1 cellular context compared by ENCODE assay signal in the genomic region with DNA sequence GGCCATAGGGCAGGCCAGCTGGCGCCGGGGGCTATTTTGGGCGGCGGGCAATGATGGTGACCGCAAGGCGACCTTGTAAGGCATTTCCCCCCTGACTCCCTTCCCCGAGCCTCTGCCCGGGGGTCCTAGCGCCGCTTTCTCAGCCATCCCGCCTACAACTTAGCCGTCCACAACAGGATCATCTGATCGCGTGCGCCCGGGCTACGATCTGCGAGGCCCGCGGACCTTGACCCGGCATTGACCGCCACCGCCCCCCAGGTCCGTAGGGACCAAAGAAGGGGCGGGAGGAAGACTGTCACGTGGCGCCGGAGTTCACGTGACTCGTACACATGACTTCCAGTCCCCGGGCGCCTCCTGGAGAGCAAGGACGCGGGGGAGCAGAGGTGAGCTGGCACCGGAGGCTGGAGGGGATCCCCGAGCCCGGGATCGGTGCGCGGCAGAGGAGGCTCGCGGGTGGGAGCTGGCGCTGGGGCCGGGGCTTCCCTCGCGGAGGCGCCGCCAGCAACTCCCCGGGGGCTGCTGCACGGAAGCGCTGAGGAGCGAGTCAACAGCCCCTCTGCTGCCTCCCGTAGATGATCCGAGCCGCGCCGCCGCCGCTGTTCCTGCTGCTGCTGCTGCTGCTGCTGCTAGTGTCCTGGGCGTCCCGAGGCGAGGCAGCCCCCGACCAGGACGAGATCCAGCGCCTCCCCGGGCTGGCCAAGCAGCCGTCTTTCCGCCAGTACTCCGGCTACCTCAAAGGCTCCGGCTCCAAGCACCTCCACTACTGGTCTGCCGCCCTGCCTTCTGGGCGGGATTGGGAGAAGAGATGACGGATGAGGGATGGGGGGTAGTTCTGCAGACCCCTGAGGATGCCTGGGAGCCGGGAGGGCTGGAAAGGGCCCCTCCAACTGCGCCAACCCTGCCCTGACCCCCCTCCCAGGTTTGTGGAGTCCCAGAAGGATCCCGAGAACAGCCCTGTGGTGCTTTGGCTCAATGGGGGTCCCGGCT.
TF ChIP-seq lines count a peak whose summit lies in the region.

CTSA (plus strand) TSS at position 339 of the 987 bp plus-strand sequence; CDS start at position 573, 234 bp downstream.
NEURL2 (minus strand) TSS at position 212 of the 987 bp plus-strand sequence. CDS start 217 bp downstream, outside the sequence.

TF ChIP-seq in GM12878, 131 proteins besides CTCF, POLR2A, EP300 and RAD21 (continued from another document and continues in another):
- TF ChIP-seq CEBPB (IDR thresholded peaks at IDR 0.05; ENCODE audit: borderline replicate concordance in 1 of 2, low read depth in 2 of 2, low read length in 2 of 2): no peak
- TF ChIP-seq RAD51 (IDR thresholded peaks at IDR 0.05): peak; percentile 100
- TF ChIP-seq NR2C2 (IDR thresholded peaks at IDR 0.05; ENCODE audit: borderline replicate concordance, control insufficient read depth, insufficient read length, low read depth): no peak
- no peak for TF ChIP-seq IRF5 (IDR thresholded peaks at IDR 0.05; ENCODE audit: borderline replicate concordance)
- no peak for TF ChIP-seq KLF5 (IDR thresholded peaks at IDR 0.05; ENCODE audit: partially characterized antibody)
- TF ChIP-seq ZBTB40 (IDR thresholded peaks at IDR 0.05; ENCODE audit: borderline replicate concordance): no peak; the same call in 1 of the 2 replicates
- TF ChIP-seq, protein P1, sequence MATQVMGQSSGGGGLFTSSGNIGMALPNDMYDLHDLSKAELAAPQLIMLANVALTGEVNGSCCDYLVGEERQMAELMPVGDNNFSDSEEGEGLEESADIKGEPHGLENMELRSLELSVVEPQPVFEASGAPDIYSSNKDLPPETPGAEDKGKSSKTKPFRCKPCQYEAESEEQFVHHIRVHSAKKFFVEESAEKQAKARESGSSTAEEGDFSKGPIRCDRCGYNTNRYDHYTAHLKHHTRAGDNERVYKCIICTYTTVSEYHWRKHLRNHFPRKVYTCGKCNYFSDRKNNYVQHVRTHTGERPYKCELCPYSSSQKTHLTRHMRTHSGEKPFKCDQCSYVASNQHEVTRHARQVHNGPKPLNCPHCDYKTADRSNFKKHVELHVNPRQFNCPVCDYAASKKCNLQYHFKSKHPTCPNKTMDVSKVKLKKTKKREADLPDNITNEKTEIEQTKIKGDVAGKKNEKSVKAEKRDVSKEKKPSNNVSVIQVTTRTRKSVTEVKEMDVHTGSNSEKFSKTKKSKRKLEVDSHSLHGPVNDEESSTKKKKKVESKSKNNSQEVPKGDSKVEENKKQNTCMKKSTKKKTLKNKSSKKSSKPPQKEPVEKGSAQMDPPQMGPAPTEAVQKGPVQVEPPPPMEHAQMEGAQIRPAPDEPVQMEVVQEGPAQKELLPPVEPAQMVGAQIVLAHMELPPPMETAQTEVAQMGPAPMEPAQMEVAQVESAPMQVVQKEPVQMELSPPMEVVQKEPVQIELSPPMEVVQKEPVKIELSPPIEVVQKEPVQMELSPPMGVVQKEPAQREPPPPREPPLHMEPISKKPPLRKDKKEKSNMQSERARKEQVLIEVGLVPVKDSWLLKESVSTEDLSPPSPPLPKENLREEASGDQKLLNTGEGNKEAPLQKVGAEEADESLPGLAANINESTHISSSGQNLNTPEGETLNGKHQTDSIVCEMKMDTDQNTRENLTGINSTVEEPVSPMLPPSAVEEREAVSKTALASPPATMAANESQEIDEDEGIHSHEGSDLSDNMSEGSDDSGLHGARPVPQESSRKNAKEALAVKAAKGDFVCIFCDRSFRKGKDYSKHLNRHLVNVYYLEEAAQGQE (IDR thresholded peaks at IDR 0.05; ENCODE audit: low read depth, low read length): no peak
- TF ChIP-seq, protein P2, sequence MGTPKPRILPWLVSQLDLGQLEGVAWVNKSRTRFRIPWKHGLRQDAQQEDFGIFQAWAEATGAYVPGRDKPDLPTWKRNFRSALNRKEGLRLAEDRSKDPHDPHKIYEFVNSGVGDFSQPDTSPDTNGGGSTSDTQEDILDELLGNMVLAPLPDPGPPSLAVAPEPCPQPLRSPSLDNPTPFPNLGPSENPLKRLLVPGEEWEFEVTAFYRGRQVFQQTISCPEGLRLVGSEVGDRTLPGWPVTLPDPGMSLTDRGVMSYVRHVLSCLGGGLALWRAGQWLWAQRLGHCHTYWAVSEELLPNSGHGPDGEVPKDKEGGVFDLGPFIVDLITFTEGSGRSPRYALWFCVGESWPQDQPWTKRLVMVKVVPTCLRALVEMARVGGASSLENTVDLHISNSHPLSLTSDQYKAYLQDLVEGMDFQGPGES (IDR thresholded peaks at IDR 0.05): no peak
- TF ChIP-seq TARDBP (IDR thresholded peaks at IDR 0.05; ENCODE audit: borderline replicate concordance): peak; percentile 94
- TF ChIP-seq SIN3A (IDR thresholded peaks at IDR 0.05; ENCODE audit: low read depth, low read length): peak; percentile 98
- no peak for TF ChIP-seq HDAC2 (IDR thresholded peaks at IDR 0.05)
- TF ChIP-seq FOXM1 (IDR thresholded peaks at IDR 0.05; ENCODE audit: low read depth, low read length): peak; percentile 31; the same call in 1 of the 2 replicates
- TF ChIP-seq SMARCA5 (IDR thresholded peaks at IDR 0.05): peak; percentile 25; the same call in 1 of the 2 replicates
- peak; percentile 68 for TF ChIP-seq MTA2 (IDR thresholded peaks at IDR 0.05; ENCODE audit: low read depth)
- peak; percentile 84 for TF ChIP-seq RUNX3 (IDR thresholded peaks at IDR 0.05; ENCODE audit: low read length)
- peak; percentile 89 to 93 for TF ChIP-seq SRF (IDR thresholded peaks at IDR 0.05; ENCODE audit: low read depth in 2 of 2, low read length in 2 of 2)
- TF ChIP-seq ZNF217 (IDR thresholded peaks at IDR 0.05): no peak
- TF ChIP-seq TAF1 (IDR thresholded peaks at IDR 0.05; ENCODE audit: borderline replicate concordance, low read depth, low read length): peak; percentile 74; the same call in 1 of the 2 replicates
- peak; percentile 80 for TF ChIP-seq NR2C1 (IDR thresholded peaks at IDR 0.05)
- TF ChIP-seq HDGF (IDR thresholded peaks at IDR 0.05): no peak
- peak; percentile 93; the same call in 1 of the 2 replicates for TF ChIP-seq RB1 (IDR thresholded peaks at IDR 0.05; ENCODE audit: borderline replicate concordance)
- peak; percentile 32 to 68 for TF ChIP-seq EGR1 (IDR thresholded peaks at IDR 0.05; ENCODE audit: borderline replicate concordance in 1 of 2, low read depth in 2 of 2, low read length in 2 of 2)
- peak; percentile 66 for TF ChIP-seq E4F1 (IDR thresholded peaks at IDR 0.05; ENCODE audit: borderline replicate concordance, partially characterized antibody)
- no peak for TF ChIP-seq E2F8 (IDR thresholded peaks at IDR 0.05; ENCODE audit: low read depth, partially characterized antibody)
- no peak for TF ChIP-seq SUPT20H (IDR thresholded peaks at IDR 0.05; ENCODE audit: borderline replicate concordance, control insufficient read depth, low read depth, low read length)
- TF ChIP-seq SUZ12 (IDR thresholded peaks at IDR 0.05; ENCODE audit: unreplicated experiment): no peak
- TF ChIP-seq HCFC1 (IDR thresholded peaks at IDR 0.05; ENCODE audit: low read length): peak; percentile 67
- TF ChIP-seq LARP7 (IDR thresholded peaks at IDR 0.05): peak; percentile 79; the same call in 1 of the 2 replicates
- no peak for TF ChIP-seq SMAD1 (IDR thresholded peaks at IDR 0.05; ENCODE audit: low read depth, partially characterized antibody)
- peak; percentile 100 for TF ChIP-seq ATF3 (IDR thresholded peaks at IDR 0.05; ENCODE audit: borderline replicate concordance, extremely low read depth, low read depth, low read length)
- TF ChIP-seq NR2F1 (conservative IDR thresholded peaks at IDR 0.05): peak; percentile 99
- TF ChIP-seq SIX5 (IDR thresholded peaks at IDR 0.05; ENCODE audit: low read depth, low read length, severe bottlenecking): no peak
- no peak for TF ChIP-seq ZNF622 (IDR thresholded peaks at IDR 0.05)
- TF ChIP-seq MYC (IDR thresholded peaks at IDR 0.05; ENCODE audit: insufficient read depth, insufficient read length, insufficient replicate concordance, low read length, severe bottlenecking): no peak
- TF ChIP-seq SMC3 (IDR thresholded peaks at IDR 0.05; ENCODE audit: borderline replicate concordance, low read length): no peak
- TF ChIP-seq IKZF2 (IDR thresholded peaks at IDR 0.05): peak in 1 of 2 experiments; percentile 43; a peak in 1 of 4 replicates
- no peak; the same call in 1 of the 2 replicates for TF ChIP-seq ZSCAN29 (IDR thresholded peaks at IDR 0.05)
- TF ChIP-seq, protein P3, sequence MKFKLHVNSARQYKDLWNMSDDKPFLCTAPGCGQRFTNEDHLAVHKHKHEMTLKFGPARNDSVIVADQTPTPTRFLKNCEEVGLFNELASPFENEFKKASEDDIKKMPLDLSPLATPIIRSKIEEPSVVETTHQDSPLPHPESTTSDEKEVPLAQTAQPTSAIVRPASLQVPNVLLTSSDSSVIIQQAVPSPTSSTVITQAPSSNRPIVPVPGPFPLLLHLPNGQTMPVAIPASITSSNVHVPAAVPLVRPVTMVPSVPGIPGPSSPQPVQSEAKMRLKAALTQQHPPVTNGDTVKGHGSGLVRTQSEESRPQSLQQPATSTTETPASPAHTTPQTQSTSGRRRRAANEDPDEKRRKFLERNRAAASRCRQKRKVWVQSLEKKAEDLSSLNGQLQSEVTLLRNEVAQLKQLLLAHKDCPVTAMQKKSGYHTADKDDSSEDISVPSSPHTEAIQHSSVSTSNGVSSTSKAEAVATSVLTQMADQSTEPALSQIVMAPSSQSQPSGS (IDR thresholded peaks at IDR 0.05; ENCODE audit: low read length): no peak
- TF ChIP-seq JUND (IDR thresholded peaks at IDR 0.05; ENCODE audit: low read depth, low read length): no peak
- peak; percentile 61 for TF ChIP-seq CREM (IDR thresholded peaks at IDR 0.05; ENCODE audit: low read depth)
- TF ChIP-seq ASH2L (IDR thresholded peaks at IDR 0.05; ENCODE audit: borderline replicate concordance, low read depth): no peak
